8 cellular contexts compared by ENCODE assay signal in genomic region chr10:23067939-23068775, GRCh38. TPM values are rescaled to one million over a fixed set of nuclear protein-coding genes. Genes with fewer than 3 reads are reported as not detected.
DNase-seq lines count a peak whose midpoint lies in the region; ATAC-seq and TF ChIP-seq lines count a peak whose summit lies in the region.

No MANE protein-coding gene starts in this region.

- H3K27me3 ChIP-seq in RWPE2 (ENCODE audit: insufficient read depth, poor library complexity, severe bottlenecking) (no peaks in the 10 kb centered on the region), gastroesophageal sphincter (no peaks in the 10 kb centered on the region), ovary (no peaks in the 10 kb centered on the region), transverse colon (no peaks in the 10 kb centered on the region)

- H3K9me3 ChIP-seq in RWPE2 (ENCODE audit: severe bottlenecking) (no peaks in the 10 kb centered on the region), gastroesophageal sphincter (no peaks in the 10 kb centered on the region), ovary (no peaks in the 10 kb centered on the region), transverse colon (no peaks in the 10 kb centered on the region)

- TF ChIP-seq POLR2A in gastroesophageal sphincter (IDR thresholded peaks at IDR 0.05): no peak
- no peak for TF ChIP-seq POLR2A in ovary (IDR thresholded peaks at IDR 0.05)
- no peak for TF ChIP-seq POLR2A in transverse colon (IDR thresholded peaks at IDR 0.05)

- peak; percentile 76 for DNase-seq in AG20443 (ENCODE audit: low spot score)
- DNase-seq in GM19240 (ENCODE audit: insufficient read length, low spot score): peak; percentile 26
- DNase-seq in LHCN-M2 (ENCODE audit: low read depth): peak; percentile 59
- DNase-seq in RWPE2 (ENCODE audit: low spot score): no peak
- DNase-seq in activated effector memory CD4-positive, alpha-beta T cell treated with Interleukin-2 at 50 U/mL for 16 hours: peak; percentile 34
- DNase-seq in ovary: peak in 4 of 5 donors; percentile 36 to 68 (median 50)
- peak; percentile 85 for DNase-seq in transverse colon

- H3K4me1 ChIP-seq in RWPE2 (ENCODE audit: insufficient read depth, poor library complexity, severe bottlenecking) (peaks cover 8% of the 10 kb centered on the region), gastroesophageal sphincter (peaks cover 0 to 33% (median 2%) of the 10 kb centered on the region in 3 donors), ovary (ENCODE audit: insufficient read depth) (peaks cover under 1% of the 10 kb centered on the region), transverse colon (peaks cover 4 to 18% (median 15%) of the 10 kb centered on the region in 4 donors)

- H3K36me3 ChIP-seq in RWPE2 (ENCODE audit: low read depth): no peaks in the 10 kb centered on the region
- H3K36me3 ChIP-seq in gastroesophageal sphincter: no peaks in the 10 kb centered on the region
- H3K36me3 ChIP-seq in ovary: no peaks in the 10 kb centered on the region
- no peaks in the 10 kb centered on the region for H3K36me3 ChIP-seq in transverse colon

- H3K4me3 ChIP-seq in RWPE2 (ENCODE audit: severe bottlenecking): no peak overlapping the region
- H3K4me3 ChIP-seq in gastroesophageal sphincter: no peak overlapping the region
- H3K4me3 ChIP-seq in ovary: no peak overlapping the region
- H3K4me3 ChIP-seq in transverse colon: no peak overlapping the region

- H3K27ac ChIP-seq in RWPE2 (ENCODE audit: poor library complexity, severe bottlenecking) (no peak overlapping the region), gastroesophageal sphincter (no peak overlapping the region), ovary (no peak overlapping the region), transverse colon (no peak overlapping the region)

- TF ChIP-seq EP300 in gastroesophageal sphincter (IDR thresholded peaks at IDR 0.05) (no peak), ovary (IDR thresholded peaks at IDR 0.05) (no peak), transverse colon (IDR thresholded peaks at IDR 0.05; ENCODE audit: low read depth) (no peak)

- in situ Hi-C loops in transverse colon (cut with MboI; ENCODE audit: low pct_ligation_motif_present in 1 of 4, low pct_unique_long_range_greater_than_20kb in 1 of 4, low sequenced_read_pairs in 3 of 4): no loop called here

- WGBS in gastroesophageal sphincter (ENCODE audit: low coverage in 1 of 2), 2 donors: 54 to 87% methylated on average over 9 to 13 of the region's 16 CpGs
- 61 to 62% (median 61%) methylated on average over 16 of the region's 16 CpGs for WGBS in ovary, 3 donors
- 43 to 53% methylated on average over 13 to 16 of the region's 16 CpGs for WGBS in transverse colon (ENCODE audit: low coverage in 1 of 2), 2 donors

- ATAC-seq in RWPE2 (ENCODE audit: low read depth) (peak; percentile 77), gastroesophageal sphincter (peak; percentile 76)

- TF ChIP-seq CTCF in RWPE2 (IDR thresholded peaks at IDR 0.05; ENCODE audit: poor library complexity, severe bottlenecking) (peak; percentile 87), gastroesophageal sphincter (IDR thresholded peaks at IDR 0.05) (peak; percentile 31 to 79 (median 68)), ovary (IDR thresholded peaks at IDR 0.05) (no peak), transverse colon (IDR thresholded peaks at IDR 0.05) (peak; percentile 60 to 87 (median 83))

- intact Hi-C loops in ovary (cut with DNase I): no loop called here
- intact Hi-C loops in transverse colon (cut with DNase I; ENCODE audit: low total_unique reads): loop anchor here (10.0 kb wide), 1 partner anchor 1063 kb away; the partner anchor contains the start of gene DNAJC1

RNA-seq across cellular contexts. Expression of gene MSRB2, which starts 27.2 kb away (rescaled TPM):
- 18.9 and 23.7 TPM in 2 replicates for total RNA-seq in LHCN-M2 (2014; rRNA removed)
- polyA plus RNA-seq in LHCN-M2 (2012): 31.3 TPM
- 10 to 100 TPM; 37.3 to 54.9 (median 42.8) TPM for total RNA-seq in gastroesophageal sphincter
- 10 to 100 TPM; 16.5 to 35.8 (median 33.1) TPM for total RNA-seq in ovary
- 10 to 100 TPM; 16.5 to 37.1 TPM for polyA plus RNA-seq in ovary
- 10 to 100 TPM in 3 of 4 donors, 1 to 10 TPM in 1; 7.5 to 29.1 (median 19.2) TPM for total RNA-seq in transverse colon

Comparison
In these comparisons a context has a peak if more than half of its experiments do, and no peak if none do; other contexts are left out.
1. CTCF ChIP-seq: peak in RWPE2 (single experiment), gastroesophageal sphincter (4 of 4) and transverse colon (5 of 5); none in ovary (0 of 3).